ENCODE assay signal across 10 cellular contexts in genomic region chr3:64684715-64685261, GRCh38. TPM values are rescaled to one million over a fixed set of nuclear protein-coding genes. Genes with fewer than 3 reads are reported as not detected.
DNase-seq lines count a peak whose midpoint lies in the region; ATAC-seq lines count a peak whose summit lies in the region.
"Had no signal": no experiment of that assay in that cellular context is flagged by ENCODE, and none has a peak within 500 bp of the region (broad histone marks: within the 10 kb centered on the region; RNA-seq: fewer than 3 reads in every experiment).

No MANE protein-coding gene starts in this region.

- peak; percentile 49 for DNase-seq in GM03348 (ENCODE audit: low spot score)
- peak; percentile 26 for DNase-seq in brain pericyte (ENCODE audit: low read depth, low spot score)
- DNase-seq in renal cortical epithelial cell (ENCODE audit: low read depth): peak; percentile 73
- DNase-seq in occipital lobe (lab: John Stamatoyannopoulos, UW): no peak
- DNase-seq in NCI-H2081 treated with DMSO at 0.1 percent for 48 hours (lab: John Stamatoyannopoulos, UW): no peak
- DNase-seq in stimulated activated effector memory CD8-positive, alpha-beta T cell treated with anti-CD3 and anti-CD28 coated beads, Interleukin-12 subunit alpha, Interleukin-12 subunit beta, amount 100 ng/mL, for 72 hours (ENCODE audit: low spot score in 2 of 2): no peak
- DNase-seq in inferior parietal cortex (ENCODE audit: extremely low spot score): no peak
- DNase-seq: activated naive CD8-positive, alpha-beta T cell treated with anti-CD3 and anti-CD28 coated beads, Interleukin-2, amount 10 ng/mL, durations not matched to agents 7 days and 5 days; NK-92 treated with Interleukin-12 subunit alpha and Interleukin-12 subunit beta, amount 100 ng/mL, for 24 hours had no signal

- no peaks in the 10 kb centered on the region for H3K9me3 ChIP-seq in iPS-18a (ENCODE audit: control insufficient read depth, low read depth, low read length)

- peaks cover 6% of the 10 kb centered on the region for H3K9me3 Mint-ChIP-seq in stimulated activated effector memory CD8-positive, alpha-beta T cell treated with anti-CD3 and anti-CD28 coated beads, Interleukin-12 subunit alpha, Interleukin-12 subunit beta, amount 100 ng/mL, for 72 hours

- peaks cover 7% of the 10 kb centered on the region for H3K4me1 Mint-ChIP-seq in stimulated activated effector memory CD8-positive, alpha-beta T cell treated with anti-CD3 and anti-CD28 coated beads, Interleukin-12 subunit alpha, Interleukin-12 subunit beta, amount 100 ng/mL, for 72 hours

- H3K4me3 ChIP-seq in iPS-18a (ENCODE audit: low read length): peak overlapping the region; percentile 70

- H3K27me3 ChIP-seq in iPS-18a (ENCODE audit: control insufficient read depth, insufficient read depth, low read length): peaks cover 92% of the 10 kb centered on the region

- H3K9ac ChIP-seq in iPS-18a (ENCODE audit: low read length): no peak overlapping the region

- H3K4me1 ChIP-seq in iPS-18a (ENCODE audit: control insufficient read depth, low read depth, low read length): peaks cover 52% of the 10 kb centered on the region

- H3K27ac Mint-ChIP-seq in stimulated activated effector memory CD8-positive, alpha-beta T cell treated with anti-CD3 and anti-CD28 coated beads, Interleukin-12 subunit alpha, Interleukin-12 subunit beta, amount 100 ng/mL, for 72 hours: no peak overlapping the region
- H3K27ac Mint-ChIP-seq: activated naive CD8-positive, alpha-beta T cell treated with anti-CD3 and anti-CD28 coated beads, Interleukin-2, amount 10 ng/mL, durations not matched to agents 7 days and 5 days had no signal

- H3K36me3 ChIP-seq in iPS-18a (ENCODE audit: control insufficient read depth, low read depth, low read length): no peaks in the 10 kb centered on the region

- peaks cover 6% of the 10 kb centered on the region for H3K36me3 Mint-ChIP-seq in stimulated activated effector memory CD8-positive, alpha-beta T cell treated with anti-CD3 and anti-CD28 coated beads, Interleukin-12 subunit alpha, Interleukin-12 subunit beta, amount 100 ng/mL, for 72 hours
- H3K36me3 Mint-ChIP-seq: activated naive CD8-positive, alpha-beta T cell treated with anti-CD3 and anti-CD28 coated beads, Interleukin-2, amount 10 ng/mL, durations not matched to agents 7 days and 5 days had no signal

- H3K4me3 Mint-ChIP-seq in stimulated activated effector memory CD8-positive, alpha-beta T cell treated with anti-CD3 and anti-CD28 coated beads, Interleukin-12 subunit alpha, Interleukin-12 subunit beta, amount 100 ng/mL, for 72 hours: no peak overlapping the region
- H3K4me3 Mint-ChIP-seq: activated naive CD8-positive, alpha-beta T cell treated with anti-CD3 and anti-CD28 coated beads, Interleukin-2, amount 10 ng/mL, durations not matched to agents 7 days and 5 days had no signal

- H3K27ac ChIP-seq in iPS-18a (ENCODE audit: low read length): no peak overlapping the region

- ATAC-seq in stimulated activated effector memory CD8-positive, alpha-beta T cell treated with anti-CD3 and anti-CD28 coated beads, Interleukin-12 subunit alpha, Interleukin-12 subunit beta, amount 100 ng/mL, for 72 hours: no peak

RNA-seq across cellular contexts. Expression of gene ADAMTS9, which starts 3.0 kb away (rescaled TPM):
- total RNA-seq in renal cortical epithelial cell (123 and 229 TPM in 2 replicates), occipital lobe (17.3 TPM)
- total RNA-seq: activated naive CD8-positive, alpha-beta T cell treated with anti-CD3 and anti-CD28 coated beads, Interleukin-2, amount 10 ng/mL, durations not matched to agents 7 days and 5 days had no signal

Comparison
In these comparisons a context has a peak if more than half of its experiments do, and no peak if none do; other contexts are left out.
1. DNase-seq: peak in GM03348 (single experiment), brain pericyte (single experiment) and renal cortical epithelial cell (single experiment); none in occipital lobe (single experiment), NCI-H2081 treated with DMSO at 0.1 percent for 48 hours (single experiment), stimulated activated effector memory CD8-positive, alpha-beta T cell treated with anti-CD3 and anti-CD28 coated beads, Interleukin-12 subunit alpha, Interleukin-12 subunit beta, amount 100 ng/mL, for 72 hours (0 of 2) and inferior parietal cortex (single experiment).